In genomic region chr19:46639356-46640061, GRCh38 we compare ENCODE assay signal across 1 cellular context.
TF ChIP-seq lines count a peak whose summit lies in the region.

No MANE protein-coding gene starts in this region.

TF ChIP-seq in GM12878, 131 proteins besides CTCF, POLR2A, EP300 and RAD21:
- no peak for TF ChIP-seq TCF7 (IDR thresholded peaks at IDR 0.05; ENCODE audit: borderline replicate concordance)
- 0 out of 2 replicates have a peak, but pooled peaks have one; percentile 28 for TF ChIP-seq NKRF (conservative IDR thresholded peaks at IDR 0.05)
- TF ChIP-seq RELB (IDR thresholded peaks at IDR 0.05; ENCODE audit: low read depth) = no peak
- TF ChIP-seq BCLAF1 (IDR thresholded peaks at IDR 0.05) = no peak
- TF ChIP-seq FOXK2 (IDR thresholded peaks at IDR 0.05) = no peak
- no peak for TF ChIP-seq ELK1 (IDR thresholded peaks at IDR 0.05; ENCODE audit: low read depth, low read length)
- no peak for TF ChIP-seq STAT1 (conservative IDR thresholded peaks at IDR 0.05)
- TF ChIP-seq TCF12 (IDR thresholded peaks at IDR 0.05; ENCODE audit: low read depth, low read length) = peak; percentile 37; the same call in 1 of the 2 replicates
- 0 out of 2 replicates have a peak, but pooled peaks have one; percentile 28 for TF ChIP-seq IRF4 (IDR thresholded peaks at IDR 0.05; ENCODE audit: low read depth, low read length)
- no peak for TF ChIP-seq CBX5 (IDR thresholded peaks at IDR 0.05; ENCODE audit: low read depth)
- no peak for TF ChIP-seq CBX3 (IDR thresholded peaks at IDR 0.05; ENCODE audit: borderline replicate concordance, low read depth)
- no peak for TF ChIP-seq SUZ12 (IDR thresholded peaks at IDR 0.05; ENCODE audit: unreplicated experiment)
- peak; percentile 36 for TF ChIP-seq PBX3 (IDR thresholded peaks at IDR 0.05; ENCODE audit: insufficient replicate concordance, low read depth, low read length)
- peak; percentile 67 for TF ChIP-seq ATF7 (IDR thresholded peaks at IDR 0.05; ENCODE audit: low read depth)
- 0 out of 2 replicates have a peak, but pooled peaks have one; percentile 8 for TF ChIP-seq PKNOX1 (IDR thresholded peaks at IDR 0.05)
- TF ChIP-seq CBFB (IDR thresholded peaks at IDR 0.05; ENCODE audit: low read depth) = peak; percentile 27; the same call in 1 of the 2 replicates
- peak; percentile 67 for TF ChIP-seq DPF2 (IDR thresholded peaks at IDR 0.05)
- peak in 1 of 2 experiments; percentile 41; a peak in 1 of 4 replicates for TF ChIP-seq BHLHE40 (IDR thresholded peaks at IDR 0.05; ENCODE audit: borderline replicate concordance in 1 of 2, low read depth in 2 of 2, low read length in 1 of 2)
- TF ChIP-seq ZNF207 (IDR thresholded peaks at IDR 0.05; ENCODE audit: borderline replicate concordance) = no peak
- TF ChIP-seq SPI1 (IDR thresholded peaks at IDR 0.05; ENCODE audit: borderline replicate concordance, insufficient read depth, low read depth, low read length) = peak; percentile 26; the same call in 1 of the 2 replicates
- TF ChIP-seq LARP7 (IDR thresholded peaks at IDR 0.05) = peak; percentile 54; the same call in 1 of the 2 replicates
- no peak; the same call in 1 of the 2 replicates for TF ChIP-seq NBN (IDR thresholded peaks at IDR 0.05)
- no peak for TF ChIP-seq EGR1 (IDR thresholded peaks at IDR 0.05; ENCODE audit: borderline replicate concordance in 1 of 2, low read depth in 2 of 2, low read length in 2 of 2)
- TF ChIP-seq ZNF622 (IDR thresholded peaks at IDR 0.05) = no peak
- no peak for TF ChIP-seq SREBF2 (IDR thresholded peaks at IDR 0.05; ENCODE audit: low read length)
- TF ChIP-seq EED (IDR thresholded peaks at IDR 0.05; ENCODE audit: low read depth) = peak; percentile 41; the same call in 1 of the 2 replicates
- 0 out of 2 replicates have a peak, but pooled peaks have one; percentile 15 for TF ChIP-seq CREB1 (IDR thresholded peaks at IDR 0.05; ENCODE audit: low read depth)
- no peak for TF ChIP-seq POU2F2 (IDR thresholded peaks at IDR 0.05; ENCODE audit: borderline replicate concordance, low read depth, low read length)
- TF ChIP-seq RELA (IDR thresholded peaks at IDR 0.05; ENCODE audit: borderline replicate concordance, partially characterized antibody) = no peak
- TF ChIP-seq MXI1 (IDR thresholded peaks at IDR 0.05; ENCODE audit: low read depth, low read length) = no peak
- 0 out of 2 replicates have a peak, but pooled peaks have one; percentile 26 for TF ChIP-seq MLLT1 (IDR thresholded peaks at IDR 0.05)
- peak; percentile 31; the same call in 1 of the 2 replicates for TF ChIP-seq CREM (IDR thresholded peaks at IDR 0.05; ENCODE audit: low read depth)
- no peak for TF ChIP-seq ZNF687 (IDR thresholded peaks at IDR 0.05)
- 0 out of 2 replicates have a peak, but pooled peaks have one; percentile 40 for TF ChIP-seq NR2F1 (conservative IDR thresholded peaks at IDR 0.05)
- no peak for TF ChIP-seq TCF3 (IDR thresholded peaks at IDR 0.05; ENCODE audit: borderline replicate concordance, insufficient read depth, low read depth, low read length)
- 0 out of 2 replicates have a peak, but pooled peaks have one; percentile 38 for TF ChIP-seq GATAD2B (conservative IDR thresholded peaks at IDR 0.05; ENCODE audit: low read depth)
- TF ChIP-seq RUNX3 (IDR thresholded peaks at IDR 0.05; ENCODE audit: low read length) = peak; percentile 83
